Comparison of ENCODE assay signal across 9 cellular contexts in genomic region chr16:11105038-11105903, GRCh38.
DNase-seq lines count a peak whose midpoint lies in the region; ATAC-seq and TF ChIP-seq lines count a peak whose summit lies in the region.
"Had no signal": no experiment of that assay in that cellular context is flagged by ENCODE, and none has a peak within 500 bp of the region (broad histone marks: within the 10 kb centered on the region; RNA-seq: fewer than 3 reads in every experiment).

No MANE protein-coding gene starts in this region.

- peak overlapping the region; percentile 12 to 65 (median 48) for H3K27ac ChIP-seq in gastrocnemius medialis
- H3K27ac ChIP-seq: epithelial cell of prostate had no signal

- ATAC-seq in HG02885 (IDR thresholded peaks at IDR 0.05; ENCODE audit: poor library complexity, unreplicated experiment) (peak; percentile 73), gastrocnemius medialis (peak; percentile 89 to 96)

- TF ChIP-seq POLR2A in gastrocnemius medialis (IDR thresholded peaks at IDR 0.05), result no peak

- CTCF ChIA-PET in activated CD4-positive, alpha-beta memory T cell treated with anti-CD3 and anti-CD28 coated beads, Interleukin-2, amount 10 ng/mL, durations not matched to agents 7 days and 5 days (lab: Charles Lee), result interaction anchor here (0.9 to 3.2 kb wide), 23 partner anchors 8 to 250 kb away, joined by 3 to 21 read pairs (median 5); partner anchors contain the start of genes DEXI and SOCS1

- H3K9me3 ChIP-seq in gastrocnemius medialis, result no peaks in the 10 kb centered on the region

- peaks cover 83% of the 10 kb centered on the region for H3K4me1 Mint-ChIP-seq in activated CD4-positive, alpha-beta memory T cell treated with anti-CD3 and anti-CD28 coated beads, Interleukin-2, amount 10 ng/mL, durations not matched to agents 7 days and 5 days

- H3K36me3 ChIP-seq in gastrocnemius medialis, result no peaks in the 10 kb centered on the region

- no peaks in the 10 kb centered on the region for H3K27me3 ChIP-seq in gastrocnemius medialis

- POLR2A ChIA-PET in activated CD4-positive, alpha-beta memory T cell treated with anti-CD3 and anti-CD28 coated beads, Interleukin-2, amount 10 ng/mL, durations not matched to agents 7 days and 5 days (lab: Charles Lee), result interaction anchor here (0.7 to 7.8 kb wide), 29 partner anchors 9 to 154 kb away, joined by 3 to 91 read pairs (median 6); partner anchors contain the start of gene SOCS1

- H3K4me3 ChIP-seq in gastrocnemius medialis, result no peak overlapping the region

- H3K9me3 Mint-ChIP-seq in activated CD4-positive, alpha-beta memory T cell treated with anti-CD3 and anti-CD28 coated beads, Interleukin-2, amount 10 ng/mL, durations not matched to agents 7 days and 5 days, result no peaks in the 10 kb centered on the region

- peak in 1 of 5 experiments; percentile 13 for TF ChIP-seq CTCF in gastrocnemius medialis (IDR thresholded peaks at IDR 0.05 in 4 of 5, conservative IDR thresholded peaks at IDR 0.05 in 1 of 5)

- in situ Hi-C loops in gastrocnemius medialis (cut with MboI; ENCODE audit: low sequenced_read_pairs in 4 of 4), result no loop called here

- DNase-seq in stimulated activated CD4-positive, alpha-beta T cell treated with anti-CD3 and anti-CD28 coated beads, Interleukin-12 subunit alpha, Interleukin-12 subunit beta, amount 100 ng/mL, for 4 hours, result peak; percentile 25
- no peak for DNase-seq in stimulated activated CD4-positive, alpha-beta T cell treated with anti-CD3 and anti-CD28 coated beads, Interleukin-2, amount 100 ng/mL, for 48 hours
- DNase-seq in NCI-H2029 treated with DMSO at 0.1 percent for 48 hours (lab: John Stamatoyannopoulos, UW) (peak; percentile 71), germinal center (ENCODE audit: low spot score) (peak; percentile 85), gastrocnemius medialis (peak; percentile 57 to 84), posterior vena cava (ENCODE audit: low spot score) (no peak)
- DNase-seq in activated CD4-positive, alpha-beta memory T cell treated with anti-CD3 and anti-CD28 coated beads, Interleukin-2, amount 10 ng/mL, durations not matched to agents 7 days and 5 days, result peak; percentile 67

- H3K27ac Mint-ChIP-seq in activated CD4-positive, alpha-beta memory T cell treated with anti-CD3 and anti-CD28 coated beads, Interleukin-2, amount 10 ng/mL, durations not matched to agents 7 days and 5 days, result peak overlapping the region; percentile 90

- peaks cover 28% of the 10 kb centered on the region for H3K36me3 Mint-ChIP-seq in activated CD4-positive, alpha-beta memory T cell treated with anti-CD3 and anti-CD28 coated beads, Interleukin-2, amount 10 ng/mL, durations not matched to agents 7 days and 5 days (ENCODE audit: low read depth)

- H3K4me1 ChIP-seq in gastrocnemius medialis, result peaks cover 16 to 31% of the 10 kb centered on the region in 2 donors

- H3K27me3 Mint-ChIP-seq in activated CD4-positive, alpha-beta memory T cell treated with anti-CD3 and anti-CD28 coated beads, Interleukin-2, amount 10 ng/mL, durations not matched to agents 7 days and 5 days, result no peaks in the 10 kb centered on the region

- peak overlapping the region; percentile 19 for H3K4me3 Mint-ChIP-seq in activated CD4-positive, alpha-beta memory T cell treated with anti-CD3 and anti-CD28 coated beads, Interleukin-2, amount 10 ng/mL, durations not matched to agents 7 days and 5 days

- intact Hi-C loops in gastrocnemius medialis (cut with DNase I; ENCODE audit: low total_unique reads) (loop anchor here (2.0 kb wide), 2 partner anchors 30 to 152 kb away; partner anchors contain the start of gene SOCS1), posterior vena cava (cut with DNase I) (loop anchor here in 1 of 2 donors (10.0 kb wide), 2 partner anchors 100 to 150 kb away; partner anchors contain the start of gene SOCS1)

Comparison
In these comparisons a context has a peak if more than half of its experiments do, and no peak if none do; other contexts are left out.
1. DNase-seq: peak in stimulated activated CD4-positive, alpha-beta T cell treated with anti-CD3 and anti-CD28 coated beads, Interleukin-12 subunit alpha, Interleukin-12 subunit beta, amount 100 ng/mL, for 4 hours (single experiment), NCI-H2029 treated with DMSO at 0.1 percent for 48 hours (single experiment), activated CD4-positive, alpha-beta memory T cell treated with anti-CD3 and anti-CD28 coated beads, Interleukin-2, amount 10 ng/mL, durations not matched to agents 7 days and 5 days (single experiment), germinal center (single experiment) and gastrocnemius medialis (2 of 2); none in stimulated activated CD4-positive, alpha-beta T cell treated with anti-CD3 and anti-CD28 coated beads, Interleukin-2, amount 100 ng/mL, for 48 hours (0 of 2) and posterior vena cava (single experiment).